11 cellular contexts compared by ENCODE assay signal in the genomic region with DNA sequence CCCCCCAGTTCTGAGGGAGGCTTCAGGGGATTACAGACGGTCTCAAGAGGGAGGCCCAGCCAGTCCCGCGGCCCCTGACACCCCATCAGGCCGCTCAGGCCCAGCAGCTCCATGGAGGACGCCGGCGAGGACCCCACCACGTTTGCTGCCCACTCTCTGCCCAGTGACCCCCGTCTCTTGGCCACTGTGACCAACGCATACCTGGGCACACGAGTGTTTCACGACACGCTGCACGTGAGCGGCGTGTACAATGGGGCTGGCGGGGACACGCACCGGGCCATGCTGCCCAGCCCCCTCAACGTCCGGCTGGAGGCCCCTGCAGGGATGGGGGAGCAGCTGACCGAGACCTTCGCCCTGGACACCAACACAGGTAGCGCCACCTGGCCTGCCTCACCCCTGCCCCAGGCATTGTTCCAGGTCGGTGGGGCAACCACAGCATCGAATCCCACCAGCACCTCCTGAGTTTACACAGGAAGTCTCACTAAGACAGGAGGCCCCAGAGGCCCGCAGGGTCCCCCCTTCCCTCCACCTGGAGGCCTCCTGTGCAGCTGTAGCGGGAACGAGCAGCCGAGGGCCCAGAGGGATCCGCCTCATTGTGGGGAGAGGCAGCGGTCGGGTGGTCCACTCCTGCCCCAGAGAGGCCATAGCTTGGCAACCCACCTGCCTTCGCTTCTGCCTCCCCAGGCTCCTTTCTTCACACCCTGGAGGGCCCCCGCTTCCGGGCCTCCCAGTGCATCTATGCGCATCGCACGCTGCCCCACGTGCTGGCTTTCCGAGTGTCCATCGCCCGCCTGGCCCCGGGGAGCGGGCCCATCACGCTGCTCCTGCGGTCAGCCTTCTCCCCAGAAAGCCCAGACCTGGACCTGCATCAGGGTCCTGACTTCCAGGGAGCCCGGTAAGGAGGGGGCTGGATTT. TPM values are rescaled to one million over a fixed set of nuclear protein-coding genes. Genes with fewer than 3 reads are reported as not detected.
DNase-seq lines count a peak whose midpoint lies in the region; ATAC-seq and TF ChIP-seq lines count a peak whose summit lies in the region.
"Had no signal": no experiment of that assay in that cellular context is flagged by ENCODE, and none has a peak within 500 bp of the region (broad histone marks: within the 10 kb centered on the region; RNA-seq: fewer than 3 reads in every experiment).

No MANE protein-coding gene starts in this region.

- H3K36me3 ChIP-seq in body of pancreas (replicated peaks in 1 of 2; ENCODE audit: insufficient read depth in 1 of 2, low read depth in 2 of 2), result peaks cover 0 to 3% of the 10 kb centered on the region in 2 donors
- peaks cover 8% of the 10 kb centered on the region for H3K36me3 ChIP-seq in mesendoderm (ENCODE audit: control insufficient read depth, insufficient read depth, low read length)
- H3K36me3 ChIP-seq in uterus, result no peaks in the 10 kb centered on the region

- WGBS in body of pancreas, 2 donors, result 54 to 96% methylated on average over 13 to 41 of the region's 48 CpGs
- no CpG with 5 or more reads among the region's 48 CpGs for WGBS in mesendoderm (ENCODE audit: extremely low coverage, insufficient coverage, low lambda C conversion rate)

- no peak overlapping the region for H2BK15ac ChIP-seq in mesendoderm (replicated peaks; ENCODE audit: low read depth)

- H3K4me2 ChIP-seq in mesendoderm (ENCODE audit: low read length), result peak overlapping the region; percentile 49

- H3K27ac Mint-ChIP-seq in activated naive CD4-positive, alpha-beta T cell treated with anti-CD3 and anti-CD28 coated beads, Interleukin-2, amount 10 ng/mL, durations not matched to agents 7 days and 5 days, result peak overlapping the region; percentile 89

- H3K79me1 ChIP-seq in mesendoderm (ENCODE audit: low read length), result peaks cover 1% of the 10 kb centered on the region

- peak overlapping the region in 1 of 2 donors; percentile 8 for H3K4me3 ChIP-seq in body of pancreas
- no peak overlapping the region for H3K4me3 ChIP-seq in mesendoderm (ENCODE audit: low read length)
- peak overlapping the region in 1 of 2 donors; percentile 29 for H3K4me3 ChIP-seq in uterus

- peak overlapping the region; percentile 39 for H2BK120ac ChIP-seq in mesendoderm (ENCODE audit: low read depth, low read length)

- H3K23ac ChIP-seq in mesendoderm (ENCODE audit: low read length), result peak overlapping the region; percentile 90

- no peak overlapping the region for H2AK5ac ChIP-seq in mesendoderm (ENCODE audit: low read length)

- ATAC-seq in body of pancreas, result no peak
- ATAC-seq in GM19463 (IDR thresholded peaks at IDR 0.05; ENCODE audit: unreplicated experiment), result no peak

- peaks cover 53% of the 10 kb centered on the region for H3K4me1 Mint-ChIP-seq in activated naive CD4-positive, alpha-beta T cell treated with anti-CD3 and anti-CD28 coated beads, Interleukin-2, amount 10 ng/mL, durations not matched to agents 7 days and 5 days

- no peaks in the 10 kb centered on the region for H3K9me3 Mint-ChIP-seq in activated naive CD4-positive, alpha-beta T cell treated with anti-CD3 and anti-CD28 coated beads, Interleukin-2, amount 10 ng/mL, durations not matched to agents 7 days and 5 days

- H3K9me3 ChIP-seq in body of pancreas, result no peaks in the 10 kb centered on the region
- no peaks in the 10 kb centered on the region for H3K9me3 ChIP-seq in uterus

- H3K79me2 ChIP-seq in mesendoderm (ENCODE audit: control insufficient read depth, insufficient read depth, low read length), result no peaks in the 10 kb centered on the region

- peak overlapping the region; percentile 66 for H3K4ac ChIP-seq in mesendoderm (ENCODE audit: low read depth, low read length)

- H2BK5ac ChIP-seq in mesendoderm (ENCODE audit: low read length), result no peak overlapping the region

- H3K27me3 ChIP-seq in body of pancreas (no peaks in the 10 kb centered on the region), mesendoderm (ENCODE audit: insufficient read depth, low read length, poor library complexity) (no peaks in the 10 kb centered on the region), uterus (no peaks in the 10 kb centered on the region)

- peak; percentile 24 for DNase-seq in activated naive CD4-positive, alpha-beta T cell treated with anti-CD3 and anti-CD28 coated beads, Interleukin-2, amount 10 ng/mL, durations not matched to agents 7 days and 5 days
- DNase-seq in activated naive CD4-positive, alpha-beta T cell (lab: John Stamatoyannopoulos, UW), result no peak
- DNase-seq in body of pancreas (peak; percentile 12 to 39 (median 30)), mesendoderm (no peak), uterus (peak; percentile 16), SW480 (ENCODE audit: low spot score) (no peak), mucosa of gallbladder (ENCODE audit: low spot score) (no peak)

- intact Hi-C loops in body of pancreas (cut with DNase I) (no loop called here), uterus (cut with DNase I; ENCODE audit: low total_unique reads) (loop anchor here (5.0 kb wide), 1 partner anchor 77 kb away; the partner anchor contains the start of gene B4GALNT4)

- H3K27me3 Mint-ChIP-seq in activated naive CD4-positive, alpha-beta T cell treated with anti-CD3 and anti-CD28 coated beads, Interleukin-2, amount 10 ng/mL, durations not matched to agents 7 days and 5 days, result peaks cover 28% of the 10 kb centered on the region

- peaks cover 35% of the 10 kb centered on the region for H3K36me3 Mint-ChIP-seq in activated naive CD4-positive, alpha-beta T cell treated with anti-CD3 and anti-CD28 coated beads, Interleukin-2, amount 10 ng/mL, durations not matched to agents 7 days and 5 days

- no peak overlapping the region for H4K8ac ChIP-seq in mesendoderm (ENCODE audit: low read depth, low read length)

- TF ChIP-seq POLR2A in body of pancreas (IDR thresholded peaks at IDR 0.05) (no peak), uterus (IDR thresholded peaks at IDR 0.05) (no peak)

- H3K27ac ChIP-seq in body of pancreas (peak overlapping the region in 2 of 4 donors; percentile 34 to 93), mesendoderm (ENCODE audit: low read depth, low read length) (no peak overlapping the region), uterus (peak overlapping the region in 1 of 2 donors; percentile 61)

- H3K9ac ChIP-seq in mesendoderm (ENCODE audit: low read length), result peak overlapping the region; percentile 72

- H3K4me3 Mint-ChIP-seq in activated naive CD4-positive, alpha-beta T cell treated with anti-CD3 and anti-CD28 coated beads, Interleukin-2, amount 10 ng/mL, durations not matched to agents 7 days and 5 days, result peak overlapping the region; percentile 76

- peak overlapping the region; percentile 56 for H3K18ac ChIP-seq in mesendoderm (ENCODE audit: low read length)

- H3K4me1 ChIP-seq in body of pancreas (peaks cover 72% of the 10 kb centered on the region), mesendoderm (ENCODE audit: control insufficient read depth, low read depth, low read length) (peaks cover 12% of the 10 kb centered on the region), uterus (peaks cover 0 to 6% of the 10 kb centered on the region in 2 donors)

- CTCF ChIA-PET in activated naive CD4-positive, alpha-beta T cell treated with anti-CD3 and anti-CD28 coated beads, Interleukin-2, amount 10 ng/mL, durations not matched to agents 7 days and 5 days (lab: Charles Lee), result interaction anchor here (0.7 to 3.9 kb wide), 4 partner anchors 15 to 39 kb away, joined by 4 to 23 read pairs (median 8); no protein-coding TSS in a partner anchor

- no peak for TF ChIP-seq CTCF in body of pancreas (IDR thresholded peaks at IDR 0.05)
- no peak for TF ChIP-seq CTCF in uterus (IDR thresholded peaks at IDR 0.05)

- no peak overlapping the region for H4K5ac ChIP-seq in mesendoderm (ENCODE audit: low read length)

- H3K56ac ChIP-seq in mesendoderm (ENCODE audit: low read length), result peak overlapping the region; percentile 77

RNA-seq across cellular contexts. Expression of gene PGGHG, which starts 1.0 kb away (rescaled TPM):
- total RNA-seq in body of pancreas (100 to 1,000 TPM; 248 to 484 TPM), uterus (10 to 100 TPM in 3 of 4 donors, 1 to 10 TPM in 1; 7.9 to 29.1 (median 14.2) TPM), mucosa of gallbladder (42.8 TPM)
- 27.3 TPM for polyA plus RNA-seq in mesendoderm (2013, experiment 1 of 2)
- polyA plus RNA-seq in mesendoderm (2013, experiment 2 of 2), result 26.0 TPM

RNA-seq across cellular contexts. Expression of gene IFITM5, which starts 9.4 kb away (rescaled TPM):
- total RNA-seq in body of pancreas (not detected), uterus (not detected), mucosa of gallbladder (not detected)
- polyA plus RNA-seq in mesendoderm (2013, experiment 1 of 2), result 0.13 TPM
- polyA plus RNA-seq in mesendoderm (2013, experiment 2 of 2), result 0.15 TPM
- total RNA-seq: Daoy, kidney epithelial cell, subcutaneous adipose tissue had no signal

RNA-seq across cellular contexts. Expression of gene NLRP6, which starts 11.8 kb away (rescaled TPM):
- 1 to 10 TPM in 1 of 2 donors, not detected in 1; 1.0 TPM for total RNA-seq in body of pancreas
- polyA plus RNA-seq in mesendoderm (2013, experiment 1 of 2), result not detected
- not detected for polyA plus RNA-seq in mesendoderm (2013, experiment 2 of 2)
- total RNA-seq in uterus, result under 1 TPM in 2 of 4 donors, not detected in 2; 0.30 to 0.51 TPM
- 0.69 TPM for total RNA-seq in mucosa of gallbladder
- total RNA-seq: Daoy, kidney epithelial cell had no signal

RNA-seq across cellular contexts. Expression of gene IFITM2, which starts 17.7 kb away (rescaled TPM):
- total RNA-seq in body of pancreas (10 to 100 TPM; 31.0 to 90.3 TPM), uterus (100 to 1,000 TPM in 3 of 4 donors, 10 to 100 TPM in 1; 27.8 to 926 (median 269) TPM), mucosa of gallbladder (129 TPM)
- 1,871 TPM for polyA plus RNA-seq in mesendoderm (2013, experiment 1 of 2)
- 1,795 TPM for polyA plus RNA-seq in mesendoderm (2013, experiment 2 of 2)

RNA-seq across cellular contexts. Expression of gene IFITM1, which starts 23.9 kb away (rescaled TPM):
- 10 to 100 TPM; 31.0 to 39.7 TPM for total RNA-seq in body of pancreas
- polyA plus RNA-seq in mesendoderm (2013, experiment 1 of 2), result 1,155 TPM
- polyA plus RNA-seq in mesendoderm (2013, experiment 2 of 2), result 1,131 TPM
- 100 to 1,000 TPM in 2 of 4 donors, 10 to 100 TPM in 2; 13.4 to 672 (median 239) TPM for total RNA-seq in uterus
- 55.4 TPM for total RNA-seq in mucosa of gallbladder

Comparison
In these comparisons a context has a peak if more than half of its experiments do, and no peak if none do; other contexts are left out.
1. DNase-seq: peak in activated naive CD4-positive, alpha-beta T cell treated with anti-CD3 and anti-CD28 coated beads, Interleukin-2, amount 10 ng/mL, durations not matched to agents 7 days and 5 days (single experiment), body of pancreas (4 of 4) and uterus (2 of 2); none in activated naive CD4-positive, alpha-beta T cell (0 of 4), mesendoderm (single experiment), SW480 (single experiment) and mucosa of gallbladder (single experiment).